Comparison of ENCODE assay signal across 16 cellular contexts in the genomic region with DNA sequence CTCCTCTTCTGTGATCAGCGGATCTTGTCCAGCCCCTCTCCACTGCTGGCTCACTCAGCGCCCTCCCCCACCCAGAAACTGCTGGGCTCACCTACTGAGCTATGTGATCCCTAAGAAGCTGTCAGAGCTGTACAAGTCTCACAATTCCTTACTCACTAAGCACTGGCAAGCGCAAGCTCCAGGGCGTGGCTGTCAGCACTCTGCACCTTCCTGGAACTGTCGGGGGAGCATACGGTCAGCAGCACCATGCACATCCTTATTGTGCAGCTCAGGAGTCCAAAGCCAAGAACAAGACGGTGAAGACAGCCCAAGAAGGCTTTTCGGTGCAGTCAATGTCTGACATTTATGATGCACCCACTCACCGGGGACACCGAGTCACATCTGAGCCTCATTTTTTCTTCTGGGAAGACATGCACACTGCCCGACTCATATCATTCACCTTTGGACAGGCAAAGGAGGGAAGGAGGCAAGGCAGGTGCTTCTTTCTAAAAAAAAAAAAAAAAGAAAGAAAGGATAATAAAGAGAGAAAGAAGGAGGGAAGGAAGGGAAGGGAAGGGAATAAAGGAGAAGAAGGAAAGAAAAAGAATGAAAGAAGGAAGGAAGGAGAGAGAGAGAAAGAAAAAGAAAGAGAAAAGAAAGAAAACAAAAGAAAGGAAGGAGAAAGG. TPM values are rescaled to one million over a fixed set of nuclear protein-coding genes. Genes with fewer than 3 reads are reported as not detected.
DNase-seq lines count a peak whose midpoint lies in the region; ATAC-seq, FAIRE-seq and TF ChIP-seq lines count a peak whose summit lies in the region.
"Had no signal": no experiment of that assay in that cellular context is flagged by ENCODE, and none has a peak within 500 bp of the region (broad histone marks: within the 10 kb centered on the region; RNA-seq: fewer than 3 reads in every experiment).

No MANE protein-coding gene starts in this region.

- no peaks in the 10 kb centered on the region for H3K36me3 Mint-ChIP-seq in GM23338 (ENCODE audit: low read depth)

- H3K9me3 Mint-ChIP-seq in GM23338: no peaks in the 10 kb centered on the region; the same call in 2 of the 3 replicates
- H3K9me3 Mint-ChIP-seq: endodermal cell had no signal

- DNase-seq in GM23338 (ENCODE audit: low spot score) (no peak), K562 (ENCODE audit: extremely low read depth in 1 of 4, low spot score in 3 of 4) (peak; percentile 40 to 52 (median 46)), kidney tubule cell (ENCODE audit: low spot score) (peak; percentile 78), retina (no peak), HUDEP-2 (lab: John Stamatoyannopoulos, UW; ENCODE audit: unreplicated experiment in 76 of 76) (no peak), NCI-H2081 treated with DMSO at 0.1 percent for 48 hours (lab: John Stamatoyannopoulos, UW) (no peak)
- DNase-seq in stimulated activated CD4-positive, alpha-beta T cell treated with anti-CD3 and anti-CD28 coated beads, Interleukin-4, amount 100 ng/mL, for 1 hour: no peak
- DNase-seq: activated CD8-positive, alpha-beta memory T cell treated with anti-CD3 and anti-CD28 coated beads for 24 hours; BE2C; endodermal cell; H7; NCI-H446 treated with DMSO at 0.1 percent for 48 hours; SHP77; stimulated activated CD4-positive, alpha-beta T cell treated with anti-CD3 and anti-CD28 coated beads, Interleukin-4, amount 100 ng/mL, for 4 hours; stimulated activated naive CD4-positive, alpha-beta T cell had no signal

- H3K9ac ChIP-seq in K562 (ENCODE audit: insufficient read depth in 1 of 2, low read depth in 2 of 2, low read length in 2 of 2): peak overlapping the region in 1 of 2 experiments; percentile 32; a peak in 1 of 4 replicates
- no peak overlapping the region for H3K9ac ChIP-seq in skeletal muscle satellite cell (ENCODE audit: low read depth, low read length)

- H3K27ac ChIP-seq in GM23338 (ENCODE audit: low read depth): no peak overlapping the region
- H3K27ac ChIP-seq in K562 (ENCODE audit: extremely low read depth, low read depth, low read length): no peak overlapping the region

- TF ChIP-seq CTCF in GM23338 (conservative IDR thresholded peaks at IDR 0.05; ENCODE audit: low read depth in 2 of 2) (no peak), K562 (IDR thresholded peaks at IDR 0.05 in 2 of 3, conservative IDR thresholded peaks at IDR 0.05 in 1 of 3; ENCODE audit: insufficient read depth in 2 of 3, low read depth in 1 of 3, low read length in 3 of 3) (no peak)

- no TSS peak for BruUV-seq in K562 (replicated peaks; lab: Mats Ljungman, UMichigan)

- H4K20me1 ChIP-seq in GM23338 (replicated peaks; ENCODE audit: insufficient read depth) (no peaks in the 10 kb centered on the region), K562 (replicated peaks; ENCODE audit: control insufficient read depth, insufficient read depth, low read length) (no peaks in the 10 kb centered on the region)

- TF ChIP-seq RAD21 in K562 (CRISPR knock-in tag; conservative IDR thresholded peaks at IDR 0.05 in 1 of 2, IDR thresholded peaks at IDR 0.05 in 1 of 2): no peak

- in situ Hi-C loops in K562 (cut with MboI): no loop called here

- peak; percentile 19 for FAIRE-seq in K562 (lab: Jason Lieb, UNC)

- H3K4me3 ChIP-seq in GM23338: no peak overlapping the region
- H3K4me3 ChIP-seq in K562: no peak overlapping the region
- H3K4me3 ChIP-seq in skeletal muscle satellite cell (ENCODE audit: low read length): no peak overlapping the region

- no peaks in the 10 kb centered on the region; the same call in 2 of the 3 replicates for H3K4me1 Mint-ChIP-seq in GM23338

- no peaks in the 10 kb centered on the region for H3K9me3 ChIP-seq in K562 (replicated peaks; ENCODE audit: control insufficient read depth, insufficient read depth, low read depth, low read length)
- H3K9me3 ChIP-seq in skeletal muscle satellite cell (replicated peaks; ENCODE audit: low read length): no peaks in the 10 kb centered on the region
- H3K9me3 ChIP-seq: BE2C had no signal

- ATAC-seq in GM23338: no peak
- peak; percentile 74 for ATAC-seq in K562

- H3K27me3 Mint-ChIP-seq in GM23338 (ENCODE audit: insufficient read depth, low read depth, poor library complexity): peaks cover 5% of the 10 kb centered on the region

- H2AFZ ChIP-seq in GM23338: 0 out of 2 replicates have a peak overlapping the region, but pooled peaks have one; percentile 32
- no peak overlapping the region for H2AFZ ChIP-seq in K562 (ENCODE audit: low read depth, low read length)

- H3K9me2 ChIP-seq in GM23338 (ENCODE audit: insufficient read depth): no peaks in the 10 kb centered on the region

- no peak overlapping the region for H3K4me2 ChIP-seq in GM23338
- peak overlapping the region; percentile 11; the same call in 1 of the 2 replicates for H3K4me2 ChIP-seq in K562 (ENCODE audit: insufficient read depth, low read length)
- peak overlapping the region; percentile 47 for H3K4me2 ChIP-seq in skeletal muscle satellite cell (ENCODE audit: low read length)

- no peaks in the 10 kb centered on the region for H3F3A ChIP-seq in GM23338 (replicated peaks; ENCODE audit: low read depth)

- no peaks in the 10 kb centered on the region for H3K27me3 ChIP-seq in GM23338 (ENCODE audit: insufficient read depth)
- peaks cover 0 to 6% of the 10 kb centered on the region in 2 experiments; a peak in 1 of 5 replicates for H3K27me3 ChIP-seq in K562 (ENCODE audit: control insufficient read depth in 2 of 2, insufficient read depth in 2 of 2, low read length in 2 of 2)
- peaks cover 12% of the 10 kb centered on the region for H3K27me3 ChIP-seq in skeletal muscle satellite cell (ENCODE audit: control insufficient read depth, insufficient read depth, low read length)
- H3K27me3 ChIP-seq: BE2C had no signal

- POLR2A ChIA-PET in K562 (lab: Yijun Ruan, JAX): interaction anchor here (0.8 kb wide), 1 partner anchor 45 kb away, joined by 3 read pairs; no protein-coding TSS in a partner anchor

- no peak for TF ChIP-seq POLR2A in K562 (conservative IDR thresholded peaks at IDR 0.05)

- intact Hi-C loops in K562 (cut with micrococcal nuclease): loop anchor here (5.0 kb wide), 1 partner anchor 168 kb away; no protein-coding TSS in a partner anchor

- 6% methylated on average over 10 of the region's 11 CpGs for whole genome bisulfite sequencing in K562 (ENCODE audit: insufficient coverage, low coverage, missing lambda C conversion rate)

- no peaks in the 10 kb centered on the region for H3K79me2 ChIP-seq in GM23338 (replicated peaks; ENCODE audit: insufficient read depth)
- no peaks in the 10 kb centered on the region for H3K79me2 ChIP-seq in K562 (ENCODE audit: control insufficient read depth, insufficient read depth, low read length)

- no peak overlapping the region for H3K27ac Mint-ChIP-seq in GM23338
- H3K27ac Mint-ChIP-seq: endodermal cell had no signal

- no peaks in the 10 kb centered on the region for H3K36me3 ChIP-seq in GM23338 (ENCODE audit: insufficient read depth)
- H3K36me3 ChIP-seq in K562 (ENCODE audit: control insufficient read depth, insufficient read depth, low read length): no peaks in the 10 kb centered on the region
- H3K36me3 ChIP-seq in skeletal muscle satellite cell (ENCODE audit: insufficient read depth, low read length): no peaks in the 10 kb centered on the region
- H3K36me3 ChIP-seq: BE2C had no signal

- TF ChIP-seq EP300 in K562 (IDR thresholded peaks at IDR 0.05; ENCODE audit: low read length): no peak

- CTCF ChIA-PET in K562 (lab: Yijun Ruan, JAX; ENCODE audit: low intra/inter-chr PET ratio): interaction anchor here (0.6 kb wide), 1 partner anchor 593 kb away, joined by 3 read pairs; no protein-coding TSS in a partner anchor

- H3K4me1 ChIP-seq in GM23338 (ENCODE audit: insufficient read depth): no peaks in the 10 kb centered on the region
- H3K4me1 ChIP-seq in K562 (replicated peaks in 1 of 2; ENCODE audit: control insufficient read depth in 2 of 2, insufficient read depth in 2 of 2, low read length in 2 of 2): peaks cover 4 to 5% of the 10 kb centered on the region in 2 experiments; a peak in 2 of 5 replicates
- peaks cover 30% of the 10 kb centered on the region for H3K4me1 ChIP-seq in skeletal muscle satellite cell (ENCODE audit: control insufficient read depth, insufficient read depth, low read length)
- H3K4me1 ChIP-seq: BE2C had no signal

- no peak overlapping the region for H3K4me3 Mint-ChIP-seq in GM23338
- H3K4me3 Mint-ChIP-seq: endodermal cell had no signal

- no peaks in the 10 kb centered on the region for H3K9me1 ChIP-seq in K562 (ENCODE audit: control insufficient read depth, insufficient read depth, low read length)

TF ChIP-seq in GM23338, 12 proteins besides CTCF, POLR2A, EP300 and RAD21 (continues in another document):
- no peak for TF ChIP-seq CREB1 (CRISPR knock-in tag; IDR thresholded peaks at IDR 0.05; ENCODE audit: low read depth)
- no peak for TF ChIP-seq ZNF114 (CRISPR knock-in tag; IDR thresholded peaks at IDR 0.05)
- TF ChIP-seq STAT1 (IDR thresholded peaks at IDR 0.05; ENCODE audit: unreplicated experiment): no peak
- TF ChIP-seq JUNB (IDR thresholded peaks at IDR 0.05; ENCODE audit: unreplicated experiment): no peak

TF ChIP-seq in K562, 482 proteins besides CTCF, POLR2A, EP300 and RAD21 (continues in another document):
- TF ChIP-seq DIDO1 (tag; IDR thresholded peaks at IDR 0.05; ENCODE audit: low read depth): no peak

RNA-seq across cellular contexts. Expression of a gene that starts 56.3 kb away (rescaled TPM):
- total RNA-seq in GM23338 (2014; rRNA removed; shearing (Covaris generic)): 16.5 and 20.2 TPM in 2 replicates
- polyA plus RNA-seq in GM23338 (2016; fragmentation: Nextera tagmentation; extraction: Ambion mirVana) (11.3 and 11.6 TPM in 2 replicates), K562 (2011; rRNA removed) (17.4 and 18.1 TPM in 2 replicates), K562 (2014; fragmentation: Illumina TruSeq; extraction: Trizol) (15.5 and 16.9 TPM in 2 replicates), K562 (2014; fragmentation: Nextera tagmentation; extraction: Ambion mirVana) (1 to 10 TPM; 5.2 to 6.9 TPM), K562 (2014; rRNA removed) (14.5 and 18.7 TPM in 2 replicates)
- 5.8 and 11.8 TPM in 2 replicates for total RNA-seq in K562 (2011; cell fraction: chromatin; rRNA removed; ENCODE audit: low replicate concordance)
- total RNA-seq in K562 (2011; cell fraction: nucleolus; rRNA removed): 8.6 and 12.8 TPM in 2 replicates
- 5.2 and 5.6 TPM in 2 replicates for total RNA-seq in K562 (2011; cell fraction: nucleoplasm; rRNA removed)
- total RNA-seq in K562 (2014; rRNA removed) (18.2 and 21.8 TPM in 2 replicates), K562 (2014; rRNA removed; fragmentation: Illumina TruSeq; extraction: Trizol) (12.4 and 14.2 TPM in 2 replicates), K562 (2015; rRNA removed; fragmentation: Illumina TruSeq; extraction: Trizol) (15.5 and 16.9 TPM in 2 replicates), K562 (2021) (28.8 and 33.2 TPM in 2 replicates)
- 21.7 and 26.7 TPM in 2 replicates for polyA plus RNA-seq in K562 (2011; cell fraction: cytosol; rRNA removed)
- polyA plus RNA-seq in K562 (2011; cell fraction: nucleus; rRNA removed): 12.9 and 14.4 TPM in 2 replicates
- polyA plus RNA-seq in K562 (2012): 14.6 and 18.9 TPM in 2 replicates
- 15.3 and 18.8 TPM in 2 replicates for polyA minus RNA-seq in K562 (2011; rRNA and poly(A)+ RNA removed)
- 17.8 and 19.0 TPM in 2 replicates for polyA minus RNA-seq in K562 (2011; cell fraction: cytosol; rRNA and poly(A)+ RNA removed)
- polyA minus RNA-seq in K562 (2011; cell fraction: nucleus; rRNA and poly(A)+ RNA removed): 4.6 and 6.1 TPM in 2 replicates
- total RNA-seq in skeletal muscle satellite cell (2012; rRNA removed): 12.9 and 15.3 TPM in 2 replicates

Comparison
In these comparisons a context has a peak if more than half of its experiments do, and no peak if none do; other contexts are left out.
1. DNase-seq: peak in K562 (4 of 4) and kidney tubule cell (single experiment); none in GM23338 (single experiment), retina (single experiment), HUDEP-2 (0 of 76), NCI-H2081 treated with DMSO at 0.1 percent for 48 hours (single experiment) and stimulated activated CD4-positive, alpha-beta T cell treated with anti-CD3 and anti-CD28 coated beads, Interleukin-4, amount 100 ng/mL, for 1 hour (single experiment).